Comparison of ENCODE assay signal across 14 cellular contexts in the genomic region with DNA sequence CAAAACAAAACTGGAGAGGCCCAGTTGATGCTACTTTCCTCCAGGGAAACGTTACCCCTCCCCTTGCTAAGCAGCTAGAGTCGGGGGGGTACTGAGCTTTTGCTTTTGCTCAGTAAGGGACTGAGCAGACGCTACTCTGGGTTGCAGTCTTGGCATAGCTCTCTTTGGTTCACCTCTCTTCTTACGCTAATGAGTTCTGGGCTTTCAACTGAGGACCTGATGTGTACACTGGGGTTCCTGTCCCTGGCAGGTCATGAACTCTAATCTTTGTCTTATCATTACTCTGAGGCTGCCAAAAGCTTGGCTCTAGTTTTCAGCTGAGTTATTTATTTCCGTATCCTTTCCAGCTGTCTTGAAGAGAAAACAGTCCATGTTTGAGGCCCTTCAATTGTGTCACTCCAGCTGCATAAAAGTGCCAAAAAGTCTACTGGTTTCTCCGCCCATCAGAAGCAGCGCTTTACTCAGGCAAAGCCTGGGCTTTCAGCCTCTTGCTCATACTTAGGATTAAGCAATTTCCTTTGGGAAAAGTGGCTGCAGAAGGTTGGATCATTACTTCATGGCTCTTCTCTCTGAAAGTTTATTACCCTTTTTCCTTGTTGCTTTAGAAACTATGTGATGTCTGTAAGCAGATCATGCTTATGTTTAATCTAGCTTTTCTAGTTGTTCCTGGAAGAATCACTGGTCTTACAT.
DNase-seq lines count a peak whose midpoint lies in the region; ATAC-seq and TF ChIP-seq lines count a peak whose summit lies in the region.
"Had no signal": no experiment of that assay in that cellular context is flagged by ENCODE, and none has a peak within 500 bp of the region (broad histone marks: within the 10 kb centered on the region; RNA-seq: fewer than 3 reads in every experiment).

No MANE protein-coding gene starts in this region.

- H3K27ac Mint-ChIP-seq in activated naive CD8-positive, alpha-beta T cell treated with anti-CD3 and anti-CD28 coated beads, Interleukin-2, amount 50 U/mL, for 24 hours: no peak overlapping the region
- H3K27ac Mint-ChIP-seq: activated CD4-positive, alpha-beta T cell treated with anti-CD3 and anti-CD28 coated beads for 36 hours; CD4-positive, alpha-beta memory T cell; dendritic cell treated with granulocyte-macrophage colony-stimulating factor and Interleukin-4, amounts not matched to agents 40 ng/mL and 50 ng/mL, for 4 days had no signal

- no peak overlapping the region for H3K9ac ChIP-seq in mammary epithelial cell (ENCODE audit: insufficient read depth, low read length)
- H3K9ac ChIP-seq in smooth muscle cell (ENCODE audit: low read depth): no peak overlapping the region

- H3K4me1 Mint-ChIP-seq in activated naive CD8-positive, alpha-beta T cell treated with anti-CD3 and anti-CD28 coated beads, Interleukin-2, amount 50 U/mL, for 24 hours: no peaks in the 10 kb centered on the region
- H3K4me1 Mint-ChIP-seq: activated CD4-positive, alpha-beta T cell treated with anti-CD3 and anti-CD28 coated beads for 36 hours; CD4-positive, alpha-beta memory T cell had no signal

- H3K4me2 ChIP-seq in mammary epithelial cell (ENCODE audit: insufficient read depth, low read depth, low read length) (no peak overlapping the region), hepatocyte (no peak overlapping the region), smooth muscle cell (no peak overlapping the region)

- in situ Hi-C loops in mammary epithelial cell (cut with MboI; ENCODE audit: low sequenced_read_pairs in 2 of 2): no loop called here

- H3K9me3 Mint-ChIP-seq in activated naive CD8-positive, alpha-beta T cell treated with anti-CD3 and anti-CD28 coated beads, Interleukin-2, amount 50 U/mL, for 24 hours: no peaks in the 10 kb centered on the region
- H3K9me3 Mint-ChIP-seq: dendritic cell treated with granulocyte-macrophage colony-stimulating factor and Interleukin-4, amounts not matched to agents 40 ng/mL and 50 ng/mL, for 4 days had no signal

- H3F3A ChIP-seq in smooth muscle cell (ENCODE audit: low read depth): no peaks in the 10 kb centered on the region

- H3K9me2 ChIP-seq in hepatocyte (replicated peaks; ENCODE audit: insufficient read depth): no peaks in the 10 kb centered on the region

- H3K4me3 ChIP-seq in mammary epithelial cell (replicated peaks in 1 of 3; ENCODE audit: insufficient read depth in 1 of 3, low read depth in 2 of 3, low read length in 3 of 3) (no peak overlapping the region), hepatocyte (no peak overlapping the region), smooth muscle cell (no peak overlapping the region)

- TF ChIP-seq CTCF in mammary epithelial cell (conservative IDR thresholded peaks at IDR 0.05 in 1 of 2, IDR thresholded peaks at IDR 0.05 in 1 of 2; ENCODE audit: extremely low read depth in 1 of 2, insufficient read depth in 1 of 2, low read depth in 1 of 2, low read length in 2 of 2): no peak
- no peak for TF ChIP-seq CTCF in hepatocyte (IDR thresholded peaks at IDR 0.05; ENCODE audit: poor library complexity)
- TF ChIP-seq CTCF in smooth muscle cell (IDR thresholded peaks at IDR 0.05; ENCODE audit: borderline replicate concordance, insufficient read depth, poor library complexity, severe bottlenecking): no peak

- H3K27me3 ChIP-seq in mammary epithelial cell (ENCODE audit: insufficient read depth, low read length) (no peaks in the 10 kb centered on the region), hepatocyte (no peaks in the 10 kb centered on the region), smooth muscle cell (ENCODE audit: low read depth) (no peaks in the 10 kb centered on the region)

- no TSS peak for BruUV-seq in mammary epithelial cell (replicated peaks; lab: Mats Ljungman, UMichigan)

- ATAC-seq in activated naive CD8-positive, alpha-beta T cell treated with anti-CD3 and anti-CD28 coated beads, Interleukin-2, amount 50 U/mL, for 24 hours: no peak
- no peak for ATAC-seq in HG03159 (IDR thresholded peaks at IDR 0.05; ENCODE audit: unreplicated experiment)
- ATAC-seq: activated CD4-positive, alpha-beta T cell treated with anti-CD3 and anti-CD28 coated beads for 36 hours had no signal

- H3K4me3 Mint-ChIP-seq in activated naive CD8-positive, alpha-beta T cell treated with anti-CD3 and anti-CD28 coated beads, Interleukin-2, amount 50 U/mL, for 24 hours: no peak overlapping the region
- H3K4me3 Mint-ChIP-seq: activated CD4-positive, alpha-beta T cell treated with anti-CD3 and anti-CD28 coated beads for 36 hours; CD4-positive, alpha-beta memory T cell; dendritic cell treated with granulocyte-macrophage colony-stimulating factor and Interleukin-4, amounts not matched to agents 40 ng/mL and 50 ng/mL, for 4 days had no signal

- intact Hi-C loops in mammary epithelial cell (cut with micrococcal nuclease): no loop called here

- no peak overlapping the region for H3K27ac ChIP-seq in mammary epithelial cell (ENCODE audit: insufficient read depth, low read depth, low read length)
- H3K27ac ChIP-seq in hepatocyte: peak overlapping the region; percentile 39
- H3K27ac ChIP-seq in smooth muscle cell (ENCODE audit: low read depth): peak overlapping the region; percentile 68

- no peaks in the 10 kb centered on the region for H3K79me2 ChIP-seq in mammary epithelial cell (ENCODE audit: insufficient read depth, low read length)
- no peaks in the 10 kb centered on the region for H3K79me2 ChIP-seq in hepatocyte
- no peaks in the 10 kb centered on the region for H3K79me2 ChIP-seq in smooth muscle cell (ENCODE audit: low read depth)

- H3K27me3 Mint-ChIP-seq in activated naive CD8-positive, alpha-beta T cell treated with anti-CD3 and anti-CD28 coated beads, Interleukin-2, amount 50 U/mL, for 24 hours: peaks cover 23% of the 10 kb centered on the region
- H3K27me3 Mint-ChIP-seq: dendritic cell treated with granulocyte-macrophage colony-stimulating factor and Interleukin-4, amounts not matched to agents 40 ng/mL and 50 ng/mL, for 4 days had no signal

- WGBS in mammary epithelial cell (ENCODE audit: low coverage, missing lambda C conversion rate): 80% methylated on average over 7 of the region's 7 CpGs
- 56% methylated on average over 7 of the region's 7 CpGs for WGBS in hepatocyte (ENCODE audit: low lambda C conversion rate, missing lambda C conversion rate)
- 49% methylated on average over 7 of the region's 7 CpGs for WGBS in smooth muscle cell (ENCODE audit: low lambda C conversion rate)

- H3K4me1 ChIP-seq in mammary epithelial cell (ENCODE audit: insufficient read depth, low read length) (no peaks in the 10 kb centered on the region), hepatocyte (ENCODE audit: insufficient read depth) (peaks cover 3% of the 10 kb centered on the region), smooth muscle cell (ENCODE audit: low read depth) (peaks cover 8% of the 10 kb centered on the region)

- CTCF ChIA-PET in mammary epithelial cell (lab: Charles Lee; ENCODE audit: low non-redundant PET): no interaction called here

- H4K20me1 ChIP-seq in mammary epithelial cell (ENCODE audit: insufficient read depth, low read length): no peaks in the 10 kb centered on the region
- no peaks in the 10 kb centered on the region for H4K20me1 ChIP-seq in hepatocyte (ENCODE audit: insufficient read depth, poor library complexity, severe bottlenecking)
- no peaks in the 10 kb centered on the region for H4K20me1 ChIP-seq in smooth muscle cell (ENCODE audit: low read depth)

- DNase-seq in HS-5 (ENCODE audit: low read depth) (peak; percentile 46), mammary epithelial cell (peak; percentile 33), hepatocyte (ENCODE audit: low spot score) (peak; percentile 65), smooth muscle cell (lab: John Stamatoyannopoulos, UW; ENCODE audit: unreplicated experiment) (no peak), midbrain (lab: John Stamatoyannopoulos, UW) (no peak), nucleus accumbens (lab: John Stamatoyannopoulos, UW) (no peak)
- DNase-seq in activated naive CD8-positive, alpha-beta T cell treated with anti-CD3 and anti-CD28 coated beads, Interleukin-2, amount 50 U/mL, for 24 hours: no peak
- DNase-seq: activated CD4-positive, alpha-beta T cell treated with anti-CD3 and anti-CD28 coated beads for 36 hours; activated effector memory CD4-positive, alpha-beta T cell treated with anti-CD3 and anti-CD28 coated beads, Interleukin-2, amount 50 U/mL, for 16 hours; CD4-positive, alpha-beta memory T cell; NCI-H524 treated with DMSO at 0.1 percent for 48 hours; stimulated activated CD4-positive, alpha-beta T cell treated with anti-CD3 and anti-CD28 coated beads, Interleukin-2, amount 100 ng/mL, for 48 hours had no signal

- dilution Hi-C loops in mammary epithelial cell (cut with HindIII; ENCODE audit: low sequenced_read_pairs): no loop called here

- no peak overlapping the region for H2AFZ ChIP-seq in mammary epithelial cell (ENCODE audit: low read depth, low read length)
- H2AFZ ChIP-seq in hepatocyte: no peak overlapping the region
- H2AFZ ChIP-seq in smooth muscle cell (ENCODE audit: low read depth): peak overlapping the region; percentile 8

- H3K9me3 ChIP-seq in mammary epithelial cell (replicated peaks; ENCODE audit: insufficient read depth, low read length) (no peaks in the 10 kb centered on the region), hepatocyte (ENCODE audit: low read depth) (no peaks in the 10 kb centered on the region), smooth muscle cell (replicated peaks; ENCODE audit: low read depth) (no peaks in the 10 kb centered on the region)

- no peaks in the 10 kb centered on the region for H3K36me3 Mint-ChIP-seq in activated naive CD8-positive, alpha-beta T cell treated with anti-CD3 and anti-CD28 coated beads, Interleukin-2, amount 50 U/mL, for 24 hours (ENCODE audit: low read depth)
- H3K36me3 Mint-ChIP-seq: CD4-positive, alpha-beta memory T cell had no signal

- H3K36me3 ChIP-seq in mammary epithelial cell (ENCODE audit: insufficient read depth, low read length) (no peaks in the 10 kb centered on the region), hepatocyte (replicated peaks; ENCODE audit: insufficient read depth, low read depth) (no peaks in the 10 kb centered on the region), smooth muscle cell (ENCODE audit: low read depth) (no peaks in the 10 kb centered on the region)

Comparison
In these comparisons a context has a peak if more than half of its experiments do, and no peak if none do; other contexts are left out.
1. DNase-seq: peak in HS-5 (single experiment), mammary epithelial cell (single experiment) and hepatocyte (single experiment); none in smooth muscle cell (single experiment), activated naive CD8-positive, alpha-beta T cell treated with anti-CD3 and anti-CD28 coated beads, Interleukin-2, amount 50 U/mL, for 24 hours (single experiment), midbrain (single experiment) and nucleus accumbens (0 of 56).